In genomic region chr2:165953306-165953654, GRCh38 we compare ENCODE assay signal across 8 cellular contexts. TPM values are rescaled to one million over a fixed set of nuclear protein-coding genes. Genes with fewer than 3 reads are reported as not detected.
DNase-seq lines count a peak whose midpoint lies in the region; ATAC-seq and TF ChIP-seq lines count a peak whose summit lies in the region.

No MANE protein-coding gene starts in this region.

- H3K4me1 ChIP-seq in heart right ventricle, result peaks cover 3 to 35% (median 20%) of the 10 kb centered on the region in 9 donors

- ATAC-seq in HG03378 (IDR thresholded peaks at IDR 0.05; ENCODE audit: unreplicated experiment) (peak; percentile 24), heart right ventricle (peak; percentile 36 to 87 (median 59))

- DNase-seq in AG09319 (ENCODE audit: extremely low read depth, low read depth) (peak; percentile 10), GM19240 (ENCODE audit: insufficient read length, low spot score) (peak; percentile 28), RKO (ENCODE audit: low spot score) (peak; percentile 47), heart right ventricle (no peak), smooth muscle cell of the brain vasculature (ENCODE audit: low read depth, low spot score) (peak; percentile 4), NCI-H1048 (lab: John Stamatoyannopoulos, UW) (no peak)
- DNase-seq in stimulated activated CD4-positive, alpha-beta T cell treated with anti-CD3 and anti-CD28 coated beads, Interleukin-2, amount 100 ng/mL, for 24 hours, result no peak

- no peaks in the 10 kb centered on the region for H3K9me3 ChIP-seq in heart right ventricle

- H3K27ac ChIP-seq in heart right ventricle, result peak overlapping the region; percentile 56 to 92 (median 84)

- no peak for TF ChIP-seq CTCF in AG09319 (IDR thresholded peaks at IDR 0.05; ENCODE audit: low read depth, low read length)
- no peak for TF ChIP-seq CTCF in heart right ventricle (IDR thresholded peaks at IDR 0.05)

- intact Hi-C loops in heart right ventricle (cut with DNase I), result loop anchor here in 9 of 10 donors (5.0 to 10.0 kb wide), 3 partner anchors 172 to 229 kb away; partner anchors contain the start of gene SCN1A (in 8 of the 9)

- no peaks in the 10 kb centered on the region for H3K27me3 ChIP-seq in heart right ventricle

- 0% methylated on average over 24 of the region's 24 CpGs for WGBS in heart right ventricle, 2 donors

- peaks cover 0 to 14% (median 9%) of the 10 kb centered on the region in 9 donors for H3K36me3 ChIP-seq in heart right ventricle

- peak overlapping the region; percentile 59 to 84 (median 79) for H3K4me3 ChIP-seq in heart right ventricle

RNA-seq across cellular contexts. Expression of gene TTC21B, which starts 0.3 kb away (rescaled TPM):
- total RNA-seq in heart right ventricle, result 10 to 100 TPM; 10.9 to 17.9 (median 13.4) TPM
- 1 to 10 TPM; 3.3 to 8.0 TPM for polyA plus RNA-seq in heart right ventricle

Comparison
In these comparisons a context has a peak if more than half of its experiments do, and no peak if none do; other contexts are left out.
1. DNase-seq: peak in AG09319 (single experiment), GM19240 (single experiment), RKO (single experiment) and smooth muscle cell of the brain vasculature (single experiment); none in heart right ventricle (0 of 2), NCI-H1048 (single experiment) and stimulated activated CD4-positive, alpha-beta T cell treated with anti-CD3 and anti-CD28 coated beads, Interleukin-2, amount 100 ng/mL, for 24 hours (0 of 2).